In genomic region chr16:14405611-14406537, GRCh38 we compare ENCODE assay signal across 8 cellular contexts.
DNase-seq lines count a peak whose midpoint lies in the region; ATAC-seq and TF ChIP-seq lines count a peak whose summit lies in the region.

No MANE protein-coding gene starts in this region.

- in situ Hi-C loops in ACHN (cut with HindIII; ENCODE audit: low pct_ligation_motif_present, low pct_unique_long_range_greater_than_20kb, low sequenced_read_pairs) = no loop called here
- in situ Hi-C loops in GM18951 (cut with MboI; ENCODE audit: low sequenced_read_pairs, unreplicated experiment) = no loop called here

- TF ChIP-seq CTCF in omental fat pad (IDR thresholded peaks at IDR 0.05) = no peak

- DNase-seq in ACHN (peak; percentile 16), SW480 (ENCODE audit: low spot score) (peak; percentile 32), left lobe of liver (ENCODE audit: low spot score) (peak; percentile 79), NCI-H1436 (lab: John Stamatoyannopoulos, UW) (no peak), NCI-H1694 (lab: John Stamatoyannopoulos, UW) (no peak), omental fat pad (ENCODE audit: low spot score) (no peak)

- peak; percentile 87 for ATAC-seq in HG03025 (IDR thresholded peaks at IDR 0.05; ENCODE audit: low FRiP score, unreplicated experiment)
- ATAC-seq in left lobe of liver = peak; percentile 90
- no peak for ATAC-seq in omental fat pad (ENCODE audit: low FRiP score)

- TF ChIP-seq POLR2A in GM18951 (IDR thresholded peaks at IDR 0.05; ENCODE audit: extremely low read depth, insufficient read depth, insufficient read length) = peak; percentile 16

Comparison
In these comparisons a context has a peak if more than half of its experiments do, and no peak if none do; other contexts are left out.
1. DNase-seq: peak in ACHN (single experiment), SW480 (single experiment) and left lobe of liver (single experiment); none in NCI-H1436 (single experiment), NCI-H1694 (single experiment) and omental fat pad (single experiment).